ENCODE assay signal across 32 cellular contexts in the genomic region with DNA sequence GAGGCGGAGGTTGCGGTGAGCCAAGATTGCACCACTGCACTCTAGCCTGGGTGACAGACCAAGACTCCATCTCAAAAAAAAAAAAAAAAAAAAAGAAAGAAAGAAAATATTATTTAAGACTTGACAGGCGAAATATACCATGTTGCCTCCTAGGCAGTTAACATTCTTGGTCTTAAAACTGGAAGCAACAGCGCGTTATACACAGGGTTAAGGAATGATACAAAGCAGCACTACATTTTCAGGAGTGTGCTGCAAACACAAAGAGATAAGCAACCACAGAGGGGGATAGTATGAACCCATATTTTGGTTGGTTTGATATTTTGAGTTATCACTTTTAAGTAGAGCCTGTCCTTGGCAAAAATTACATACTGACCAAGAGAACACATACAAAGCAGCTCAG.
"Had no signal": no experiment of that assay in that cellular context is flagged by ENCODE, and none has a peak within 500 bp of the region (broad histone marks: within the 10 kb centered on the region; RNA-seq: fewer than 3 reads in every experiment).

No MANE protein-coding gene starts in this region.

- H3K27me3 ChIP-seq: brain microvascular endothelial cell, dorsolateral prefrontal cortex, esophagus muscularis mucosa, gastroesophageal sphincter, heart right ventricle, hepatocyte had no signal

- H3K27ac ChIP-seq: brain microvascular endothelial cell, coronary artery, dorsolateral prefrontal cortex, esophagus muscularis mucosa, gastroesophageal sphincter, hepatocyte, VCaP had no signal

- FAIRE-seq: astrocyte, bronchial epithelial cell, TTC549 had no signal

- H3K4me2 ChIP-seq: hepatocyte had no signal

- ATAC-seq: activated naive CD4-positive, alpha-beta T cell treated with anti-CD3 and anti-CD28 coated beads, Interleukin-2, amount 50 U/mL, for 72 hours; activated T-cell treated with anti-CD3 and anti-CD28 coated beads, Interleukin-2, amount 50 U/mL, for 72 hours; gastroesophageal sphincter; WTC11 had no signal

- DNase-seq: activated CD4-positive, alpha-beta memory T cell treated with anti-CD3 and anti-CD28 coated beads, Interleukin-2, amount 10 ng/mL, durations not matched to agents 7 days and 5 days; activated CD4-positive, alpha-beta T cell treated with anti-CD3 and anti-CD28 coated beads for 1 hour; activated CD4-positive, alpha-beta T cell treated with anti-CD3 and anti-CD28 coated beads for 4 hours; activated CD4-positive, alpha-beta T cell treated with anti-CD3 and anti-CD28 coated beads, Interleukin-2, amount 10 ng/mL, durations not matched to agents 7 days and 5 days; activated CD4-positive, alpha-beta T cell treated with anti-CD3 and anti-CD28 coated beads, Interleukin-2, amount 50 U/mL, for 4 hours; activated CD8-positive, alpha-beta memory T cell treated with anti-CD3 and anti-CD28 coated beads, Interleukin-2, amount 50 U/mL, for 48 hours; activated gamma-delta T cell; activated naive CD4-positive, alpha-beta T cell; activated naive CD4-positive, alpha-beta T cell treated with anti-CD3 and anti-CD28 coated beads, Interleukin-2, amount 10 ng/mL, durations not matched to agents 7 days and 5 days; activated naive CD8-positive, alpha-beta T cell treated with anti-CD3 and anti-CD28 coated beads, Interleukin-2, amount 10 ng/mL, durations not matched to agents 7 days and 5 days; activated T-cell treated with anti-CD3 and anti-CD28 coated beads for 4 hours; activated T-cell treated with anti-CD3 and anti-CD28 coated beads, Interleukin-2, amount 50 U/mL, for 24 hours; activated T-cell treated with anti-CD3 and anti-CD28 coated beads, Interleukin-2, amount 50 U/mL, for 72 hours; amniotic stem cell; anterior cingulate cortex; brain microvascular endothelial cell; dorsolateral prefrontal cortex; effector memory CD4-positive, alpha-beta T cell; endodermal cell; foreskin melanocyte; heart right ventricle; T-helper 2 cell had no signal

- H2AFZ ChIP-seq: hepatocyte had no signal

- H3K9me3 ChIP-seq: esophagus muscularis mucosa, gastroesophageal sphincter, heart right ventricle had no signal

- H3K36me3 ChIP-seq: brain microvascular endothelial cell, esophagus muscularis mucosa, gastroesophageal sphincter had no signal

- H3K4me3 ChIP-seq: coronary artery, dorsolateral prefrontal cortex, esophagus muscularis mucosa, gastroesophageal sphincter, heart right ventricle, hepatocyte had no signal
